In the genomic region with DNA sequence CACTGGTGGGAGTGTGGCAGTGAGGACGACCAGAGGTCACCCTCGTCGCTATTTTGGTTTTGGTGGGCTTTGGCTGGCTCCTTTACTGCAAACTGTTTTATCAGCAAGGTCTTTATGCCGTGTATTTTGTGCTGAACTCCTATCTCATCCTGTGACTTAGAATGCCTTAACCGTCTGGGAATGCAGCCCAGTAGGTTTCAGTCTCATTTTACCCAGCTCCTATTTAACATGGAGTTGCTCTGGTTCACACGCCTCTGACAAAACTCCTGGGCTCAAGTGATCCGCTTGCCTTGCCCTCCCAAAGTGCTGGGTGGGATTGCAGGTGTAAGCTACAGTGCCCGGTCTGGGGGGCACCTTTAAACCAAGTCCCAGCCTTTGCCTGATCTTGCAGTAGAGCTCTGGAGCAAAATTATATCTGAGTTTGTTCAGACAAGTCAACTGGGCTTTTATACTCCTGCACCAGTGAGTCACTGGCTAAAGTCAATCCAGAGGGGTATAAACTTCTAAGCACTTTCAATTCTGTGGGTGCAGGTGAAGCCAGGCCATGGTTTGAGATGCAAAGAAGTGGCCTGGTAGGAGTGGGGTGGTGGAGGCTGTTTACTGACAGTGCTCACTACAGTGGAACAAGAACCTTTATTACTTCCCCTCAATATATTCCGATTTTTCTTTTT, we compare ENCODE assay signal across 22 cellular contexts. TPM values are rescaled to one million over a fixed set of nuclear protein-coding genes. Genes with fewer than 3 reads are reported as not detected.
DNase-seq lines count a peak whose midpoint lies in the region; ATAC-seq and TF ChIP-seq lines count a peak whose summit lies in the region.
"Had no signal": no experiment of that assay in that cellular context is flagged by ENCODE, and none has a peak within 500 bp of the region (broad histone marks: within the 10 kb centered on the region; RNA-seq: fewer than 3 reads in every experiment).

No MANE protein-coding gene starts in this region.

- DNase-seq in coronary artery (ENCODE audit: low spot score) (no peak), iris pigment epithelial cell (ENCODE audit: low read depth) (peak; percentile 53), GM19238 (ENCODE audit: insufficient read length, low spot score) (no peak), NCI-H2227 treated with DMSO at 0.1 percent for 48 hours (lab: John Stamatoyannopoulos, UW) (no peak)
- DNase-seq in activated CD4-positive, alpha-beta memory T cell treated with anti-CD3 and anti-CD28 coated beads, Interleukin-2, amount 10 ng/mL, durations not matched to agents 7 days and 5 days: no peak
- DNase-seq: ACHN; activated CD4-positive, alpha-beta T cell treated with anti-CD3 and anti-CD28 coated beads, Interleukin-2, amount 10 ng/mL, durations not matched to agents 7 days and 5 days; activated naive CD4-positive, alpha-beta T cell treated with anti-CD3 and anti-CD28 coated beads, Interleukin-2, amount 10 ng/mL, durations not matched to agents 7 days and 5 days; amniotic stem cell; BE2C; CD8-positive, alpha-beta memory T cell; central memory CD4-positive, alpha-beta T cell; mammary epithelial cell; NCI-H1105; NCI-H2029; NCI-H526 treated with DMSO at 0.1 percent for 48 hours; SJCRH30; stimulated activated naive CD8-positive, alpha-beta T cell treated with anti-CD3 and anti-CD28 coated beads, Interleukin-15, amount 100 ng/mL, for 72 hours; T1000; thyroid gland had no signal

- no peaks in the 10 kb centered on the region for H3K4me1 Mint-ChIP-seq in activated T-helper 17 cell treated with anti-CD3 and anti-CD28 coated beads, Interleukin-2, amount 50 U/mL, for 72 hours
- H3K4me1 Mint-ChIP-seq in activated CD4-positive, alpha-beta memory T cell treated with anti-CD3 and anti-CD28 coated beads, Interleukin-2, amount 10 ng/mL, durations not matched to agents 7 days and 5 days: peaks cover 3% of the 10 kb centered on the region
- H3K4me1 Mint-ChIP-seq: activated CD4-positive, alpha-beta T cell treated with anti-CD3 and anti-CD28 coated beads, Interleukin-2, amount 10 ng/mL, durations not matched to agents 7 days and 5 days; activated naive CD4-positive, alpha-beta T cell treated with anti-CD3 and anti-CD28 coated beads, Interleukin-2, amount 10 ng/mL, durations not matched to agents 7 days and 5 days; CD8-positive, alpha-beta memory T cell; stimulated activated naive CD8-positive, alpha-beta T cell treated with anti-CD3 and anti-CD28 coated beads, Interleukin-15, amount 100 ng/mL, for 72 hours had no signal

- no peak overlapping the region for H3K4me3 Mint-ChIP-seq in activated T-helper 17 cell treated with anti-CD3 and anti-CD28 coated beads, Interleukin-2, amount 50 U/mL, for 72 hours
- no peak overlapping the region for H3K4me3 Mint-ChIP-seq in activated CD4-positive, alpha-beta memory T cell treated with anti-CD3 and anti-CD28 coated beads, Interleukin-2, amount 10 ng/mL, durations not matched to agents 7 days and 5 days
- H3K4me3 Mint-ChIP-seq: activated CD4-positive, alpha-beta T cell treated with anti-CD3 and anti-CD28 coated beads, Interleukin-2, amount 10 ng/mL, durations not matched to agents 7 days and 5 days; activated naive CD4-positive, alpha-beta T cell treated with anti-CD3 and anti-CD28 coated beads, Interleukin-2, amount 10 ng/mL, durations not matched to agents 7 days and 5 days; CD8-positive, alpha-beta memory T cell; stimulated activated naive CD8-positive, alpha-beta T cell treated with anti-CD3 and anti-CD28 coated beads, Interleukin-15, amount 100 ng/mL, for 72 hours had no signal

- no peak overlapping the region for H3K9ac ChIP-seq in skeletal muscle tissue (ENCODE audit: low read depth in 1 of 3, low read length in 3 of 3)

- H3K9me3 Mint-ChIP-seq in activated T-helper 17 cell treated with anti-CD3 and anti-CD28 coated beads, Interleukin-2, amount 50 U/mL, for 72 hours: no peaks in the 10 kb centered on the region
- no peaks in the 10 kb centered on the region for H3K9me3 Mint-ChIP-seq in activated CD4-positive, alpha-beta memory T cell treated with anti-CD3 and anti-CD28 coated beads, Interleukin-2, amount 10 ng/mL, durations not matched to agents 7 days and 5 days
- H3K9me3 Mint-ChIP-seq: activated CD4-positive, alpha-beta T cell treated with anti-CD3 and anti-CD28 coated beads, Interleukin-2, amount 10 ng/mL, durations not matched to agents 7 days and 5 days; activated naive CD4-positive, alpha-beta T cell treated with anti-CD3 and anti-CD28 coated beads, Interleukin-2, amount 10 ng/mL, durations not matched to agents 7 days and 5 days; CD8-positive, alpha-beta memory T cell; stimulated activated naive CD8-positive, alpha-beta T cell treated with anti-CD3 and anti-CD28 coated beads, Interleukin-15, amount 100 ng/mL, for 72 hours had no signal

- no peak for TF ChIP-seq CTCF in coronary artery (IDR thresholded peaks at IDR 0.05)

- no peaks in the 10 kb centered on the region for H3K9me3 ChIP-seq in skeletal muscle tissue (ENCODE audit: control insufficient read depth in 3 of 3, low read length in 3 of 3)
- H3K9me3 ChIP-seq: BE2C, SJCRH30, thyroid gland had no signal

- CTCF ChIA-PET in activated CD4-positive, alpha-beta memory T cell treated with anti-CD3 and anti-CD28 coated beads, Interleukin-2, amount 10 ng/mL, durations not matched to agents 7 days and 5 days (lab: Charles Lee): no interaction called here

- POLR2A ChIA-PET in activated CD4-positive, alpha-beta memory T cell treated with anti-CD3 and anti-CD28 coated beads, Interleukin-2, amount 10 ng/mL, durations not matched to agents 7 days and 5 days (lab: Charles Lee): no interaction called here

- peak; percentile 31 for ATAC-seq in activated T-helper 17 cell treated with anti-CD3 and anti-CD28 coated beads, Interleukin-2, amount 50 U/mL, for 72 hours (replicated peaks)
- ATAC-seq: stimulated activated naive CD8-positive, alpha-beta T cell treated with anti-CD3 and anti-CD28 coated beads, Interleukin-15, amount 100 ng/mL, for 72 hours had no signal

- H3K4me1 ChIP-seq in skeletal muscle tissue (ENCODE audit: control insufficient read depth in 3 of 3, insufficient read depth in 3 of 3, low read length in 3 of 3): peaks cover 6 to 12% (median 7%) of the 10 kb centered on the region in 3 donors
- H3K4me1 ChIP-seq: BE2C, SJCRH30 had no signal

- H3K36me3 ChIP-seq in skeletal muscle tissue (ENCODE audit: control insufficient read depth in 3 of 3, insufficient read depth in 3 of 3, low read length in 3 of 3): peaks cover 8 to 14% (median 10%) of the 10 kb centered on the region in 3 donors
- H3K36me3 ChIP-seq: SJCRH30 had no signal

- no peaks in the 10 kb centered on the region for H3K27me3 Mint-ChIP-seq in activated T-helper 17 cell treated with anti-CD3 and anti-CD28 coated beads, Interleukin-2, amount 50 U/mL, for 72 hours
- peaks cover 2% of the 10 kb centered on the region for H3K27me3 Mint-ChIP-seq in activated CD4-positive, alpha-beta memory T cell treated with anti-CD3 and anti-CD28 coated beads, Interleukin-2, amount 10 ng/mL, durations not matched to agents 7 days and 5 days
- H3K27me3 Mint-ChIP-seq: activated CD4-positive, alpha-beta T cell treated with anti-CD3 and anti-CD28 coated beads, Interleukin-2, amount 10 ng/mL, durations not matched to agents 7 days and 5 days; activated naive CD4-positive, alpha-beta T cell treated with anti-CD3 and anti-CD28 coated beads, Interleukin-2, amount 10 ng/mL, durations not matched to agents 7 days and 5 days; CD8-positive, alpha-beta memory T cell; stimulated activated naive CD8-positive, alpha-beta T cell treated with anti-CD3 and anti-CD28 coated beads, Interleukin-15, amount 100 ng/mL, for 72 hours had no signal

- no peak overlapping the region for H3K4me3 ChIP-seq in coronary artery
- no peak overlapping the region for H3K4me3 ChIP-seq in skeletal muscle tissue (ENCODE audit: low read length in 3 of 3)
- H3K4me3 ChIP-seq: SJCRH30, thyroid gland had no signal

- no peaks in the 10 kb centered on the region for H3K36me3 Mint-ChIP-seq in activated T-helper 17 cell treated with anti-CD3 and anti-CD28 coated beads, Interleukin-2, amount 50 U/mL, for 72 hours (ENCODE audit: low read depth)
- H3K36me3 Mint-ChIP-seq in activated CD4-positive, alpha-beta memory T cell treated with anti-CD3 and anti-CD28 coated beads, Interleukin-2, amount 10 ng/mL, durations not matched to agents 7 days and 5 days (ENCODE audit: low read depth): no peaks in the 10 kb centered on the region
- H3K36me3 Mint-ChIP-seq: activated naive CD4-positive, alpha-beta T cell treated with anti-CD3 and anti-CD28 coated beads, Interleukin-2, amount 10 ng/mL, durations not matched to agents 7 days and 5 days had no signal

- peak overlapping the region; percentile 50 to 68 for H3K27ac ChIP-seq in coronary artery
- peak overlapping the region; percentile 7 for H3K27ac ChIP-seq in skeletal muscle tissue (ENCODE audit: low read depth, low read length)
- H3K27ac ChIP-seq: SJCRH30, thyroid gland had no signal

- no peak overlapping the region for H3K27ac Mint-ChIP-seq in activated T-helper 17 cell treated with anti-CD3 and anti-CD28 coated beads, Interleukin-2, amount 50 U/mL, for 72 hours
- no peak overlapping the region for H3K27ac Mint-ChIP-seq in activated CD4-positive, alpha-beta memory T cell treated with anti-CD3 and anti-CD28 coated beads, Interleukin-2, amount 10 ng/mL, durations not matched to agents 7 days and 5 days
- H3K27ac Mint-ChIP-seq: activated CD4-positive, alpha-beta T cell treated with anti-CD3 and anti-CD28 coated beads, Interleukin-2, amount 10 ng/mL, durations not matched to agents 7 days and 5 days; activated naive CD4-positive, alpha-beta T cell treated with anti-CD3 and anti-CD28 coated beads, Interleukin-2, amount 10 ng/mL, durations not matched to agents 7 days and 5 days; CD8-positive, alpha-beta memory T cell had no signal

- H3K27me3 ChIP-seq in skeletal muscle tissue (ENCODE audit: control insufficient read depth in 3 of 3, insufficient read depth in 3 of 3, low read length in 3 of 3): no peaks in the 10 kb centered on the region
- H3K27me3 ChIP-seq: BE2C, SJCRH30, thyroid gland had no signal

RNA-seq across cellular contexts. Expression of a gene that starts 50.2 kb away (rescaled TPM):
- 10 to 100 TPM; 29.2 to 32.0 TPM for total RNA-seq in activated T-helper 17 cell treated with anti-CD3 and anti-CD28 coated beads, Interleukin-2, amount 50 U/mL, for 72 hours
- 37.6 TPM for total RNA-seq in skeletal muscle tissue
- total RNA-seq in activated CD4-positive, alpha-beta memory T cell treated with anti-CD3 and anti-CD28 coated beads, Interleukin-2, amount 10 ng/mL, durations not matched to agents 7 days and 5 days: 10 to 100 TPM; 24.5 to 27.9 TPM
